In genomic region chr12:76031414-76032042, GRCh38 we compare ENCODE assay signal across 8 cellular contexts. TPM values are rescaled to one million over a fixed set of nuclear protein-coding genes. Genes with fewer than 3 reads are reported as not detected.
A peak's percentile ranks its signal among the peaks of the same experiment; 100 is the strongest.
DNase-seq lines count a peak whose midpoint lies in the region; ATAC-seq and TF ChIP-seq lines count a peak whose summit lies in the region.

TSS of gene PHLDA1 (minus strand) at chr12:76031776.

- ATAC-seq in HG02885 (IDR thresholded peaks at IDR 0.05; ENCODE audit: poor library complexity, unreplicated experiment), result peak; percentile 78
- peak; percentile 89 for ATAC-seq in T-helper 17 cell
- peak; percentile 95 for ATAC-seq in left ventricle myocardium superior

- no peaks in the 10 kb centered on the region for H3K27me3 ChIP-seq in uterus

- H3K36me3 ChIP-seq in uterus, result no peaks in the 10 kb centered on the region

- intact Hi-C loops in left ventricle myocardium superior (cut with micrococcal nuclease) (no loop called here), uterus (cut with DNase I; ENCODE audit: low total_unique reads) (no loop called here)

- H3K27ac Mint-ChIP-seq in T-helper 17 cell, result peak within 1 kb of the TSS; percentile 98

- H3K9me3 ChIP-seq in T-helper 17 cell (ENCODE audit: control insufficient read depth, low read length, poor library complexity, severe bottlenecking) (no peaks in the 10 kb centered on the region), uterus (no peaks in the 10 kb centered on the region)

- TF ChIP-seq CTCF in uterus (IDR thresholded peaks at IDR 0.05), result peak; percentile 34 to 72 (median 52)

- H3K4me3 ChIP-seq in uterus, result peak within 1 kb of the TSS; percentile 89 to 98

- H3K27me3 Mint-ChIP-seq in T-helper 17 cell, result no peaks in the 10 kb centered on the region

- no peaks in the 10 kb centered on the region for H3K36me3 Mint-ChIP-seq in T-helper 17 cell (ENCODE audit: low read depth)

- TF ChIP-seq POLR2A in GM15510 (IDR thresholded peaks at IDR 0.05; ENCODE audit: borderline replicate concordance, extremely low read depth, insufficient read length), result peak; percentile 80
- peak; percentile 85 to 90 for TF ChIP-seq POLR2A in uterus (IDR thresholded peaks at IDR 0.05)

- peaks cover 25% of the 10 kb centered on the region for H3K4me1 Mint-ChIP-seq in T-helper 17 cell

- peak within 1 kb of the TSS; percentile 94 for H3K4me3 Mint-ChIP-seq in T-helper 17 cell

- DNase-seq in NCI-H1694 (lab: John Stamatoyannopoulos, UW), result peak; percentile 77
- DNase-seq in T-helper 17 cell, result peak; percentile 89 to 92 (median 91)
- DNase-seq in amygdala (lab: John Stamatoyannopoulos, UW), result peak; percentile 29 to 95 (median 89)
- peak; percentile 98 for DNase-seq in left ventricle myocardium superior
- DNase-seq in pulmonary artery endothelial cell (ENCODE audit: low read depth, low spot score), result peak; percentile 86
- peak; percentile 94 to 95 for DNase-seq in uterus

- H3K4me1 ChIP-seq in uterus, result no peaks in the 10 kb centered on the region

- H3K27ac ChIP-seq in uterus, result peak within 1 kb of the TSS; percentile 97

RNA-seq across cellular contexts. Expression of gene PHLDA1, which starts in this region (rescaled TPM):
- 10 to 100 TPM; 22.2 to 23.6 TPM for total RNA-seq in T-helper 17 cell
- 2.5 TPM for total RNA-seq in left ventricle myocardium superior
- 28.6 and 37.5 TPM in 2 replicates for total RNA-seq in pulmonary artery endothelial cell
- total RNA-seq in uterus, result 10 to 100 TPM in 1 of 4 donors, 1 to 10 TPM in 2, under 1 TPM in 1; 0.59 to 34.8 (median 6.7) TPM

Comparison
In these comparisons a context has a peak if more than half of its experiments do, and no peak if none do; other contexts are left out.
1. Peak in every context shown above with its lines: DNase-seq, ATAC-seq, H3K4me3 ChIP-seq and H3K27ac ChIP-seq.